2 cellular contexts compared by ENCODE assay signal in the genomic region with DNA sequence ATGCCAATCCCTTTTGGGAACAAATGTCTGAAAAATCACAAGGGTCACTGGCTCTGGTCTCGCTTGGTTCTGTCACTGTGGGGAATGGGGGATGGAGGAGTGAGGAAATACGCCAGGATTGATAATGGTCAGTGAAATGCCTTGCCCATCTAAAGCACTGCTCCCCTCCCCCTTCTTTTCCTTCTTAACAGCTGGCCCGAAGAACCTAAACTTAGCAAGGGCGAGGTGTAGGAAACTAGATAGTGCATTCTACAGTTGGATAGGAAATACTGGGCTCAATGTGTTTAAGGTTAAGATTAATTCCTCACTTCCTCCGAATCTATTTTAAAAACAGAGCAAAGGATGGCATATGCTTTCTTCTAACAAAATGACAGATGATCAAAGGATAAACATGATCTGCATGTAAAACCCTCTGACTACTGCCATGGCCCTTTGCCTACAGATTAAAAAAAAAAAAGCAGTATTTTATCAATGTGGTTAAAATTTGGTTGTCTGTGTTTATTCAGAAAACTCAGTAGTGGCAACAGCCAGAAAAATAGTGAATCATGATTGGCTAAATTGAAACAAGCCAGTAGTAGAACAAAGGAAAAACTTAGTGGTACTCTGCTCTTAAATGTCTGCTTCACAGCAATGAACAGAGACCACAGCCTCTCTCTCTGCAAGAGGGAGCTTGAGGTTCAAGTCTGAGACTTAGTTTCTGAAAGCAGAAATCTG.
TF ChIP-seq lines count a peak whose summit lies in the region.

No MANE protein-coding gene starts in this region.

TF ChIP-seq in H1, 55 proteins besides CTCF, POLR2A, EP300 and RAD21 (continued from another document):
- TF ChIP-seq RXRA (IDR thresholded peaks at IDR 0.05; ENCODE audit: insufficient read depth, low read depth, low read length) (no peak), BRCA1 (IDR thresholded peaks at IDR 0.05; ENCODE audit: low read depth, low read length) (no peak), RNF2 (IDR thresholded peaks at IDR 0.05; ENCODE audit: borderline replicate concordance, low read depth, low read length, missing control alignments, poor library complexity, severe bottlenecking) (no peak), RBBP5 (IDR thresholded peaks at IDR 0.05; ENCODE audit: borderline replicate concordance, low read depth, low read length) (no peak), YY1 (IDR thresholded peaks at IDR 0.05; ENCODE audit: low read depth, low read length) (no peak)
- TF ChIP-seq, protein P1, sequence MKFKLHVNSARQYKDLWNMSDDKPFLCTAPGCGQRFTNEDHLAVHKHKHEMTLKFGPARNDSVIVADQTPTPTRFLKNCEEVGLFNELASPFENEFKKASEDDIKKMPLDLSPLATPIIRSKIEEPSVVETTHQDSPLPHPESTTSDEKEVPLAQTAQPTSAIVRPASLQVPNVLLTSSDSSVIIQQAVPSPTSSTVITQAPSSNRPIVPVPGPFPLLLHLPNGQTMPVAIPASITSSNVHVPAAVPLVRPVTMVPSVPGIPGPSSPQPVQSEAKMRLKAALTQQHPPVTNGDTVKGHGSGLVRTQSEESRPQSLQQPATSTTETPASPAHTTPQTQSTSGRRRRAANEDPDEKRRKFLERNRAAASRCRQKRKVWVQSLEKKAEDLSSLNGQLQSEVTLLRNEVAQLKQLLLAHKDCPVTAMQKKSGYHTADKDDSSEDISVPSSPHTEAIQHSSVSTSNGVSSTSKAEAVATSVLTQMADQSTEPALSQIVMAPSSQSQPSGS (IDR thresholded peaks at IDR 0.05; ENCODE audit: low read length) = no peak

TF ChIP-seq in SK-N-SH treated with all-trans-retinoic acid at 6 μM for 48 hours, 23 proteins besides CTCF, POLR2A, EP300 and RAD21 (continued from another document):
- TF ChIP-seq, protein P2, sequence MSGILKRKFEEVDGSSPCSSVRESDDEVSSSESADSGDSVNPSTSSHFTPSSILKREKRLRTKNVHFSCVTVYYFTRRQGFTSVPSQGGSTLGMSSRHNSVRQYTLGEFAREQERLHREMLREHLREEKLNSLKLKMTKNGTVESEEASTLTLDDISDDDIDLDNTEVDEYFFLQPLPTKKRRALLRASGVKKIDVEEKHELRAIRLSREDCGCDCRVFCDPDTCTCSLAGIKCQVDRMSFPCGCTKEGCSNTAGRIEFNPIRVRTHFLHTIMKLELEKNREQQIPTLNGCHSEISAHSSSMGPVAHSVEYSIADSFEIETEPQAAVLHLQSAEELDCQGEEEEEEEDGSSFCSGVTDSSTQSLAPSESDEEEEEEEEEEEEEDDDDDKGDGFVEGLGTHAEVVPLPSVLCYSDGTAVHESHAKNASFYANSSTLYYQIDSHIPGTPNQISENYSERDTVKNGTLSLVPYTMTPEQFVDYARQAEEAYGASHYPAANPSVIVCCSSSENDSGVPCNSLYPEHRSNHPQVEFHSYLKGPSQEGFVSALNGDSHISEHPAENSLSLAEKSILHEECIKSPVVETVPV (CRISPR knock-in tag; IDR thresholded peaks at IDR 0.05) = no peak
- no peak for TF ChIP-seq BACH2 (CRISPR knock-in tag; IDR thresholded peaks at IDR 0.05; ENCODE audit: borderline replicate concordance)
- TF ChIP-seq OSR1 (CRISPR knock-in tag; IDR thresholded peaks at IDR 0.05) = no peak
- no peak for TF ChIP-seq PPARA (CRISPR knock-in tag; IDR thresholded peaks at IDR 0.05; ENCODE audit: borderline replicate concordance)
- no peak for TF ChIP-seq GLIS3 (CRISPR knock-in tag; IDR thresholded peaks at IDR 0.05)
- TF ChIP-seq ZNF70 (CRISPR knock-in tag; IDR thresholded peaks at IDR 0.05) = no peak
- no peak for TF ChIP-seq ZFP30 (CRISPR knock-in tag; IDR thresholded peaks at IDR 0.05)
- no peak for TF ChIP-seq ARNTL (CRISPR knock-in tag; IDR thresholded peaks at IDR 0.05; ENCODE audit: borderline replicate concordance, low read depth)
- TF ChIP-seq, protein P3, sequence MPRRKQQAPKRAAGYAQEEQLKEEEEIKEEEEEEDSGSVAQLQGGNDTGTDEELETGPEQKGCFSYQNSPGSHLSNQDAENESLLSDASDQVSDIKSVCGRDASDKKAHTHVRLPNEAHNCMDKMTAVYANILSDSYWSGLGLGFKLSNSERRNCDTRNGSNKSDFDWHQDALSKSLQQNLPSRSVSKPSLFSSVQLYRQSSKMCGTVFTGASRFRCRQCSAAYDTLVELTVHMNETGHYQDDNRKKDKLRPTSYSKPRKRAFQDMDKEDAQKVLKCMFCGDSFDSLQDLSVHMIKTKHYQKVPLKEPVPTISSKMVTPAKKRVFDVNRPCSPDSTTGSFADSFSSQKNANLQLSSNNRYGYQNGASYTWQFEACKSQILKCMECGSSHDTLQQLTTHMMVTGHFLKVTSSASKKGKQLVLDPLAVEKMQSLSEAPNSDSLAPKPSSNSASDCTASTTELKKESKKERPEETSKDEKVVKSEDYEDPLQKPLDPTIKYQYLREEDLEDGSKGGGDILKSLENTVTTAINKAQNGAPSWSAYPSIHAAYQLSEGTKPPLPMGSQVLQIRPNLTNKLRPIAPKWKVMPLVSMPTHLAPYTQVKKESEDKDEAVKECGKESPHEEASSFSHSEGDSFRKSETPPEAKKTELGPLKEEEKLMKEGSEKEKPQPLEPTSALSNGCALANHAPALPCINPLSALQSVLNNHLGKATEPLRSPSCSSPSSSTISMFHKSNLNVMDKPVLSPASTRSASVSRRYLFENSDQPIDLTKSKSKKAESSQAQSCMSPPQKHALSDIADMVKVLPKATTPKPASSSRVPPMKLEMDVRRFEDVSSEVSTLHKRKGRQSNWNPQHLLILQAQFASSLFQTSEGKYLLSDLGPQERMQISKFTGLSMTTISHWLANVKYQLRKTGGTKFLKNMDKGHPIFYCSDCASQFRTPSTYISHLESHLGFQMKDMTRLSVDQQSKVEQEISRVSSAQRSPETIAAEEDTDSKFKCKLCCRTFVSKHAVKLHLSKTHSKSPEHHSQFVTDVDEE (CRISPR knock-in tag; IDR thresholded peaks at IDR 0.05) = no peak
- no peak for TF ChIP-seq ISL1 (CRISPR knock-in tag; IDR thresholded peaks at IDR 0.05)
- no peak for TF ChIP-seq SNAI2 (CRISPR knock-in tag; IDR thresholded peaks at IDR 0.05)
